ENCODE assay signal across 8 cellular contexts in genomic region chr17:5077781-5078105, GRCh38. TPM values are rescaled to one million over a fixed set of nuclear protein-coding genes. Genes with fewer than 3 reads are reported as not detected.
DNase-seq lines count a peak whose midpoint lies in the region; ATAC-seq and TF ChIP-seq lines count a peak whose summit lies in the region.

No MANE protein-coding gene starts in this region.

- peaks cover under 1% of the 10 kb centered on the region for H3K9me3 Mint-ChIP-seq in activated naive CD4-positive, alpha-beta T cell treated with anti-CD3 and anti-CD28 coated beads for 36 hours
- no peaks in the 10 kb centered on the region for H3K9me3 Mint-ChIP-seq in memory B cell
- no peaks in the 10 kb centered on the region for H3K9me3 Mint-ChIP-seq in type B pancreatic cell

- H3K27me3 Mint-ChIP-seq in activated naive CD4-positive, alpha-beta T cell treated with anti-CD3 and anti-CD28 coated beads for 36 hours (ENCODE audit: low read depth): no peaks in the 10 kb centered on the region
- H3K27me3 Mint-ChIP-seq in memory B cell: no peaks in the 10 kb centered on the region
- peaks cover 4% of the 10 kb centered on the region for H3K27me3 Mint-ChIP-seq in type B pancreatic cell

- DNase-seq in activated naive CD4-positive, alpha-beta T cell treated with anti-CD3 and anti-CD28 coated beads for 36 hours: no peak
- DNase-seq in activated naive CD4-positive, alpha-beta T cell (lab: John Stamatoyannopoulos, UW): no peak
- no peak for DNase-seq in cardiac fibroblast (ENCODE audit: low read depth in 2 of 2)
- DNase-seq in memory B cell (ENCODE audit: low spot score in 2 of 2): no peak
- DNase-seq in type B pancreatic cell (ENCODE audit: extremely low spot score, unreplicated experiment): no peak
- DNase-seq in COLO668 (lab: John Stamatoyannopoulos, UW; ENCODE audit: unreplicated experiment): no peak
- no peak for DNase-seq in EL

- peak overlapping the region; percentile 66 to 68 for H3K4me3 ChIP-seq in cardiac fibroblast (replicated peaks in 1 of 2; ENCODE audit: low read depth in 2 of 2, low read length in 2 of 2)

- peak overlapping the region; percentile 89 for H3K4me3 Mint-ChIP-seq in activated naive CD4-positive, alpha-beta T cell treated with anti-CD3 and anti-CD28 coated beads for 36 hours
- H3K4me3 Mint-ChIP-seq in memory B cell: peak overlapping the region; percentile 81
- H3K4me3 Mint-ChIP-seq in type B pancreatic cell: peak overlapping the region; percentile 82

- CTCF ChIA-PET in activated naive CD4-positive, alpha-beta T cell treated with anti-CD3 and anti-CD28 coated beads for 36 hours (lab: Charles Lee): interaction anchor here (0.6 to 1.1 kb wide), 3 partner anchors 15 to 151 kb away, joined by 3 to 4 read pairs (median 3); partner anchors contain the start of gene ZNF594

- TF ChIP-seq CTCF in cardiac fibroblast (IDR thresholded peaks at IDR 0.05; ENCODE audit: low read depth, low read length) (no peak), type B pancreatic cell (conservative IDR thresholded peaks at IDR 0.05) (no peak)

- peaks cover 8% of the 10 kb centered on the region for H3K36me3 Mint-ChIP-seq in activated naive CD4-positive, alpha-beta T cell treated with anti-CD3 and anti-CD28 coated beads for 36 hours (ENCODE audit: low read depth)
- H3K36me3 Mint-ChIP-seq in memory B cell (peaks cover 11% of the 10 kb centered on the region), type B pancreatic cell (peaks cover 3% of the 10 kb centered on the region)

- H3K4me1 Mint-ChIP-seq in activated naive CD4-positive, alpha-beta T cell treated with anti-CD3 and anti-CD28 coated beads for 36 hours (ENCODE audit: low read depth): peaks cover 22% of the 10 kb centered on the region
- H3K4me1 Mint-ChIP-seq in memory B cell (peaks cover 18% of the 10 kb centered on the region), type B pancreatic cell (ENCODE audit: unreplicated experiment) (no peaks in the 10 kb centered on the region)

- H3K27ac Mint-ChIP-seq in activated naive CD4-positive, alpha-beta T cell treated with anti-CD3 and anti-CD28 coated beads for 36 hours: peak overlapping the region; percentile 85
- H3K27ac Mint-ChIP-seq in memory B cell: peak overlapping the region; percentile 77
- peak overlapping the region; percentile 10 for H3K27ac Mint-ChIP-seq in type B pancreatic cell

- intact Hi-C loops in activated naive CD4-positive, alpha-beta T cell treated with anti-CD3 and anti-CD28 coated beads for 36 hours (cut with micrococcal nuclease): loop anchor here (2.0 to 5.0 kb wide), 2 partner anchors 33 to 115 kb away; partner anchors contain the start of genes ZNF232 and ZNF594

- no peak for ATAC-seq in memory B cell (ENCODE audit: low read depth)
- no peak for ATAC-seq in HG03342 (IDR thresholded peaks at IDR 0.05; ENCODE audit: unreplicated experiment)

RNA-seq across cellular contexts. Expression of gene ZFP3, which starts 0.5 kb away (rescaled TPM):
- under 1 TPM; 0.62 to 0.83 TPM for total RNA-seq in activated naive CD4-positive, alpha-beta T cell treated with anti-CD3 and anti-CD28 coated beads for 36 hours
- 0.53 and 2.3 TPM in 2 replicates for total RNA-seq in type B pancreatic cell (ENCODE audit: low replicate concordance)

RNA-seq across cellular contexts. Expression of gene ZNF232, which starts 33.9 kb away (rescaled TPM):
- 1 to 10 TPM; 9.1 to 9.5 TPM for total RNA-seq in activated naive CD4-positive, alpha-beta T cell treated with anti-CD3 and anti-CD28 coated beads for 36 hours
- total RNA-seq in type B pancreatic cell (ENCODE audit: low replicate concordance): 16.2 and 25.8 TPM in 2 replicates

RNA-seq across cellular contexts. Expression of gene USP6, which starts 38.1 kb away (rescaled TPM):
- total RNA-seq in activated naive CD4-positive, alpha-beta T cell treated with anti-CD3 and anti-CD28 coated beads for 36 hours: under 1 TPM in 1 of 2 experiments, not detected in 1; 0.05 TPM
- total RNA-seq in type B pancreatic cell (ENCODE audit: low replicate concordance): 0.07 and 0.22 TPM in 2 replicates

RNA-seq across cellular contexts. Expression of gene SLC52A1, which starts 42.5 kb away (rescaled TPM):
- under 1 TPM; 0.12 to 0.19 TPM for total RNA-seq in activated naive CD4-positive, alpha-beta T cell treated with anti-CD3 and anti-CD28 coated beads for 36 hours
- total RNA-seq in type B pancreatic cell (ENCODE audit: low replicate concordance): 0.19 and 1.5 TPM in 2 replicates

Comparison
In these comparisons a context has a peak if more than half of its experiments do, and no peak if none do; other contexts are left out.
1. H3K27ac Mint-ChIP-seq: peak in every context shown above with its lines; median percentile 85 in activated naive CD4-positive, alpha-beta T cell treated with anti-CD3 and anti-CD28 coated beads for 36 hours; 77 in memory B cell; 10 in type B pancreatic cell.